In genomic region chrX:103431316-103431715, GRCh38 we compare ENCODE assay signal across 25 cellular contexts. TPM values are rescaled to one million over a fixed set of nuclear protein-coding genes. Genes with fewer than 3 reads are reported as not detected.
DNase-seq lines count a peak whose midpoint lies in the region; ATAC-seq and TF ChIP-seq lines count a peak whose summit lies in the region.
"Had no signal": no experiment of that assay in that cellular context is flagged by ENCODE, and none has a peak within 500 bp of the region (broad histone marks: within the 10 kb centered on the region; RNA-seq: fewer than 3 reads in every experiment).

No MANE protein-coding gene starts in this region.

- no peak overlapping the region for H3K4me3 ChIP-seq in epithelial cell of esophagus (ENCODE audit: low read length)
- H3K4me3 ChIP-seq: adrenal gland, prostate gland, smooth muscle cell had no signal

- in situ Hi-C loops in GM13976 (cut with MboI; ENCODE audit: low sequenced_read_pairs, unreplicated experiment) = no loop called here

- ATAC-seq in omental fat pad (ENCODE audit: low FRiP score) = peak; percentile 54
- ATAC-seq: natural killer cell treated with Interleukin-12 subunit alpha and Interleukin-12 subunit beta and Interleukin-15 and Interleukin-18, amount 100 ng/mL, for 72 hours had no signal

- DNase-seq in HCEC 1CT = peak; percentile 69
- DNase-seq in SW480 (ENCODE audit: low spot score) = peak; percentile 4
- DNase-seq in epithelial cell of esophagus (ENCODE audit: low read depth) = peak; percentile 40
- DNase-seq in omental fat pad (ENCODE audit: low spot score) = no peak
- no peak for DNase-seq in HT-29 (ENCODE audit: low spot score)
- DNase-seq in HUDEP-2 (lab: John Stamatoyannopoulos, UW; ENCODE audit: unreplicated experiment in 76 of 76) = no peak
- no peak for DNase-seq in GM13976 (ENCODE audit: low spot score)
- no peak for DNase-seq in NCI-H1417 (lab: John Stamatoyannopoulos, UW)
- DNase-seq: activated CD4-positive, alpha-beta T cell treated with anti-CD3 and anti-CD28 coated beads, Interleukin-2, amount 10 ng/mL, durations not matched to agents 7 days and 5 days; activated effector memory CD4-positive, alpha-beta T cell treated with Interleukin-2 at 50 U/mL for 16 hours; adrenal gland; AML-193; DMS79; effector CD8-positive, alpha-beta T cell; foreskin melanocyte; H9; hippocampal formation; NCI-H1048; NCI-H2081; NCI-H524 treated with DMSO at 0.1 percent for 48 hours; stimulated activated CD4-positive, alpha-beta T cell treated with anti-CD3 and anti-CD28 coated beads, Interleukin-4, amount 100 ng/mL, for 24 hours; upper lobe of left lung had no signal

- TF ChIP-seq CTCF in epithelial cell of esophagus (IDR thresholded peaks at IDR 0.05; ENCODE audit: insufficient read depth, low read depth, low read length, missing control alignments) (no peak), omental fat pad (IDR thresholded peaks at IDR 0.05) (no peak), GM13976 (IDR thresholded peaks at IDR 0.05; ENCODE audit: borderline replicate concordance, control extremely low read depth, extremely low read depth, insufficient read depth, missing control alignments) (no peak)

RNA-seq across cellular contexts. Expression of gene BEX3, which starts 55.0 kb away (rescaled TPM):
- total RNA-seq in omental fat pad = 100 to 1,000 TPM in 3 of 4 donors, 10 to 100 TPM in 1; 68.5 to 157 (median 110) TPM
- not detected in 2 replicates for total RNA-seq in HT-29 (2014; rRNA removed; shearing (Covaris generic))

Comparison
In these comparisons a context has a peak if more than half of its experiments do, and no peak if none do; other contexts are left out.
1. DNase-seq: peak in HCEC 1CT (single experiment), SW480 (single experiment) and epithelial cell of esophagus (single experiment); none in omental fat pad (single experiment), HT-29 (single experiment), HUDEP-2 (0 of 76), GM13976 (single experiment) and NCI-H1417 (0 of 3).
2. RNA of gene BEX3, which starts 55.0 kb away (total RNA-seq): 68.5 to 157 TPM in omental fat pad; not detected in HT-29; every median in the first group is over 10 times any median in the second.